In the genomic region with DNA sequence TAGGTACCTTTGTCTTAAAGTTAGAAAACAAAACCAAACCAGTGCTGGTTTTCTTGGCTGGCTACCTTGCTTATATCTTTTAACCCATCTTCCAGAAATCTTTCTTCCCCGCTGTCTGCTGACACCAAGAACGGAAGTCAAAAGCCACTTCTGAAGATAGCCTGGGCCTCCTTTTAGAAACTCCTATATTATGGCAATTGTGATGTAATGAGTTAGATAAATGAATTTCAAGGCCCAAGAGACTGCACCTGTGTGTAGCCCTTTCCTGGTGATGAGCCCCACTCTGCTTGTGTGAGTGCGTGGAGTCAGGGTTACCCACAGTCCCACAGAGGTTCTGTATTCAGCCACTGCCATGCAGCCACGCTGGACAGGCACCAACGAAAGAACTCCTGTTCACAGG, we compare ENCODE assay signal across 22 cellular contexts.
"Had no signal": no experiment of that assay in that cellular context is flagged by ENCODE, and none has a peak within 500 bp of the region (broad histone marks: within the 10 kb centered on the region; RNA-seq: fewer than 3 reads in every experiment).

No MANE protein-coding gene starts in this region.

- H3K27ac ChIP-seq: ascending aorta, breast epithelium, gastrocnemius medialis, heart right ventricle, left lung, prostate gland, right atrium auricular region, suprapubic skin, vagina, VCaP had no signal

- H3K4me1 Mint-ChIP-seq: neural crest cell had no signal

- H3K9me3 Mint-ChIP-seq: neural crest cell; stimulated activated naive CD8-positive, alpha-beta T cell treated with anti-CD3 and anti-CD28 coated beads, Interleukin-15, Interleukin-2, amounts not matched to agents 100 ng/mL and 50 ng/mL, for 24 hours; T-helper 1 cell treated with Interleukin-12 subunit alpha and Interleukin-12 subunit beta and Interleukin-4 antibody, amounts not matched to agents 30 μg/mL and 1 μg/mL, for 36 hours had no signal

- DNase-seq: activated CD8-positive, alpha-beta memory T cell treated with anti-CD3 and anti-CD28 coated beads for 24 hours; activated gamma-delta T cell treated with Interleukin-2 at 50 U/mL for 16 hours; effector CD4-positive, alpha-beta T cell; gastrocnemius medialis; heart right ventricle; left lung; mammary epithelial cell; stimulated activated CD4-positive, alpha-beta T cell treated with anti-CD3 and anti-CD28 coated beads, Interleukin-12 subunit alpha, Interleukin-12 subunit beta, amount 100 ng/mL, for 4 hours; stimulated activated CD4-positive, alpha-beta T cell treated with anti-CD3 and anti-CD28 coated beads, Interleukin-1b, Interleukin-23, amount 100 ng/mL, for 48 hours; stimulated activated CD8-positive, alpha-beta memory T cell treated with anti-CD3 and anti-CD28 coated beads, Interleukin-4, amount 100 ng/mL, for 48 hours; trophoblast cell had no signal

- H3K27me3 Mint-ChIP-seq: stimulated activated naive CD8-positive, alpha-beta T cell treated with anti-CD3 and anti-CD28 coated beads, Interleukin-15, Interleukin-2, amounts not matched to agents 100 ng/mL and 50 ng/mL, for 24 hours had no signal

- H3K4me3 Mint-ChIP-seq: neural crest cell; stimulated activated naive CD8-positive, alpha-beta T cell treated with anti-CD3 and anti-CD28 coated beads, Interleukin-15, Interleukin-2, amounts not matched to agents 100 ng/mL and 50 ng/mL, for 24 hours; T-helper 1 cell treated with Interleukin-12 subunit alpha and Interleukin-12 subunit beta and Interleukin-4 antibody, amounts not matched to agents 30 μg/mL and 1 μg/mL, for 36 hours had no signal

- ATAC-seq: esophagus mucosa, gastrocnemius medialis, heart right ventricle, left lung had no signal

- H3K27me3 ChIP-seq: ascending aorta, breast epithelium, gastrocnemius medialis, heart right ventricle, left lung, right atrium auricular region, suprapubic skin, vagina had no signal

- H3K27ac Mint-ChIP-seq: stimulated activated naive CD8-positive, alpha-beta T cell treated with anti-CD3 and anti-CD28 coated beads, Interleukin-15, Interleukin-2, amounts not matched to agents 100 ng/mL and 50 ng/mL, for 24 hours; T-helper 1 cell treated with Interleukin-12 subunit alpha and Interleukin-12 subunit beta and Interleukin-4 antibody, amounts not matched to agents 30 μg/mL and 1 μg/mL, for 36 hours had no signal

- H3K9me3 ChIP-seq: ascending aorta, breast epithelium, gastrocnemius medialis, heart right ventricle, left lung, prostate gland, right atrium auricular region, suprapubic skin, vagina had no signal
